27 cellular contexts compared by ENCODE assay signal in the genomic region with DNA sequence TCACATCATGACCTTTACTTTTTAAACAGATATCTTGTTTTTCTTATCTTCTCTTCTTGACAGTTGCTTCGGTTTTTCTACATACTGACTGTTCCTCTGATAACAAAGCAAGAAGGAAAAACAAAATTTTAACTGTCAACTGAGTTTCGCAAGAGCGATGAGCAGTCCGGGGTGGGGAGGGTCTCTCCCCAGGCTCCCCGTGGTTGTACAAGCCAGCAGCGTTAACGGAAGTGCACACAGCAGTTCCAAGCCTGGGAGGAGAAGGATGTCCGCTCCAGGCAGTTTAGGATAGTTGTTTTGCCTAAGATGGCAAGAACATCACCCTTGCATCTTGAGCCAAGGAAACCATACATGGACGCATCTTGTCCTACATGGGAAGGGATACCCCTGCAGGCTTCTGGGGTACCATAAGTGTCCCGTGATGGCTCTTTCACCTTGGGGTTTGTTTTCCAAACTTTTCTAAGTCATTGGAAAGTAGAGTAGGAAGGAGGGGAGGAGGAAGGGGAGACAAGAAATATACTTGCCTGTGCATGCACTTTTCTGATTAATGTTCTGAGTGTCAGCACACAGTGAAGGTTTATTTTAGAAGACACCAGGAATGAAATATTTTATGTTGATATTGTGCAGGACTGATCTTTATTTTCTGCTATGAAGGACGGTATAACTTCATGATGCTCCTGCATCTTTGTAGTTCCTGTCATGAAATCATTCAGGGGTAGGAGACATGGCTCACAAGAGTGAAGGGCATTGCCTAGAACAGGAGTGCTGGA. TPM values are rescaled to one million over a fixed set of nuclear protein-coding genes. Genes with fewer than 3 reads are reported as not detected.
DNase-seq lines count a peak whose midpoint lies in the region; ATAC-seq and TF ChIP-seq lines count a peak whose summit lies in the region.
"Had no signal": no experiment of that assay in that cellular context is flagged by ENCODE, and none has a peak within 500 bp of the region (broad histone marks: within the 10 kb centered on the region; RNA-seq: fewer than 3 reads in every experiment).

No MANE protein-coding gene starts in this region.

- H3K27me3 ChIP-seq in left ventricle myocardium inferior (ENCODE audit: low read depth) (peaks cover 50% of the 10 kb centered on the region), colonic mucosa (no peaks in the 10 kb centered on the region), neural progenitor cell (no peaks in the 10 kb centered on the region), GM23248 (replicated peaks; ENCODE audit: insufficient read depth) (no peaks in the 10 kb centered on the region)
- H3K27me3 ChIP-seq: BLaER1 treated with 17β-estradiol and CSF1 and Interleukin-3, amounts not matched to agents 10 nM and 100 nM; cardiac muscle cell; stomach had no signal

- no peaks in the 10 kb centered on the region for H3K36me3 ChIP-seq in left ventricle myocardium inferior
- H3K36me3 ChIP-seq in colonic mucosa, result no peaks in the 10 kb centered on the region
- no peaks in the 10 kb centered on the region for H3K36me3 ChIP-seq in neural progenitor cell
- no peaks in the 10 kb centered on the region for H3K36me3 ChIP-seq in GM23248 (ENCODE audit: low read depth)
- H3K36me3 ChIP-seq: BLaER1 treated with 17β-estradiol and CSF1 and Interleukin-3, amounts not matched to agents 10 nM and 100 nM; cardiac muscle cell; stomach had no signal

- H3K4me1 Mint-ChIP-seq in natural killer cell treated with Interleukin-12 subunit alpha and Interleukin-12 subunit beta and Interleukin-15 and Interleukin-18, amount 100 ng/mL, for 72 hours (ENCODE audit: low read depth in 2 of 2), result no peaks in the 10 kb centered on the region
- no peaks in the 10 kb centered on the region for H3K4me1 Mint-ChIP-seq in neural progenitor cell
- H3K4me1 Mint-ChIP-seq in effector memory CD8-positive, alpha-beta T cell (ENCODE audit: low read depth in 2 of 2), result no peaks in the 10 kb centered on the region
- H3K4me1 Mint-ChIP-seq: T-helper 17 cell had no signal

- H3F3A ChIP-seq in neural progenitor cell (ENCODE audit: low read depth), result no peaks in the 10 kb centered on the region
- no peaks in the 10 kb centered on the region for H3F3A ChIP-seq in GM23248 (ENCODE audit: insufficient read depth)

- H3K9ac ChIP-seq in colonic mucosa (ENCODE audit: low read depth in 2 of 2, low read length in 2 of 2) (no peak overlapping the region), neural progenitor cell (no peak overlapping the region), GM23248 (no peak overlapping the region)
- H3K9ac ChIP-seq: BLaER1 treated with 17β-estradiol and CSF1 and Interleukin-3, amounts not matched to agents 10 nM and 100 nM had no signal

- H3K27ac Mint-ChIP-seq in natural killer cell treated with Interleukin-12 subunit alpha and Interleukin-12 subunit beta and Interleukin-15 and Interleukin-18, amount 100 ng/mL, for 72 hours, result no peak overlapping the region
- H3K27ac Mint-ChIP-seq in neural progenitor cell, result no peak overlapping the region
- H3K27ac Mint-ChIP-seq in effector memory CD8-positive, alpha-beta T cell, result no peak overlapping the region
- H3K27ac Mint-ChIP-seq: nephron progenitor cell, progenitor cell of endocrine pancreas, T-helper 17 cell had no signal

- H3K79me2 ChIP-seq in neural progenitor cell (ENCODE audit: low read depth) (no peaks in the 10 kb centered on the region), GM23248 (ENCODE audit: insufficient read depth) (no peaks in the 10 kb centered on the region)

- H3K4me2 ChIP-seq in neural progenitor cell (no peak overlapping the region), GM23248 (ENCODE audit: unreplicated experiment) (no peak overlapping the region)

- H4K20me1 ChIP-seq in neural progenitor cell (ENCODE audit: low read depth) (no peaks in the 10 kb centered on the region), GM23248 (ENCODE audit: insufficient read depth) (no peaks in the 10 kb centered on the region)
- H4K20me1 ChIP-seq: BLaER1 treated with 17β-estradiol and CSF1 and Interleukin-3, amounts not matched to agents 10 nM and 100 nM had no signal

- WGBS in GM23248 (ENCODE audit: low coverage in 1 of 2, low lambda C conversion rate in 2 of 2, missing lambda C conversion rate in 2 of 2), 2 experiments, result 51 to 57% methylated on average over 11 of the region's 11 CpGs

- H3K9me2 ChIP-seq in GM23248 (ENCODE audit: insufficient read depth), result no peaks in the 10 kb centered on the region

- H3K9me3 ChIP-seq in left ventricle myocardium inferior (replicated peaks), result peaks cover 7% of the 10 kb centered on the region
- H3K9me3 ChIP-seq in colonic mucosa, result no peaks in the 10 kb centered on the region
- H3K9me3 ChIP-seq in neural progenitor cell (ENCODE audit: low read depth), result no peaks in the 10 kb centered on the region
- no peaks in the 10 kb centered on the region for H3K9me3 ChIP-seq in GM23248 (ENCODE audit: low read depth)
- H3K9me3 ChIP-seq: BLaER1 treated with 17β-estradiol and CSF1 and Interleukin-3, amounts not matched to agents 10 nM and 100 nM; stomach had no signal

- H2AFZ ChIP-seq in neural progenitor cell (replicated peaks), result no peak overlapping the region
- H2AFZ ChIP-seq in GM23248, result no peak overlapping the region

- DNase-seq in Right ventricle myocardium superior, result no peak
- DNase-seq in left ventricle myocardium inferior, result no peak
- peak; percentile 23 for DNase-seq in colonic mucosa
- no peak for DNase-seq in natural killer cell treated with Interleukin-12 subunit alpha and Interleukin-12 subunit beta and Interleukin-15 and Interleukin-18, amount 100 ng/mL, for 72 hours (ENCODE audit: low spot score)
- no peak for DNase-seq in neural progenitor cell (ENCODE audit: low spot score)
- no peak for DNase-seq in putamen (ENCODE audit: low spot score)
- DNase-seq in effector memory CD8-positive, alpha-beta T cell, result no peak
- DNase-seq in GM23248, result no peak
- DNase-seq: activated CD4-positive, alpha-beta T cell treated with anti-CD3 and anti-CD28 coated beads, Interleukin-2, amount 50 U/mL, for 4 hours; activated CD8-positive, alpha-beta memory T cell treated with anti-CD3 and anti-CD28 coated beads, Interleukin-2, amount 50 U/mL, for 48 hours; dorsolateral prefrontal cortex; EL; foreskin keratinocyte; HCEC 1CT; Karpas-422; mesendoderm; NCI-H1105 treated with DMSO at 0.1 percent for 48 hours; NCI-H2107; NCI-H524; nephron progenitor cell; SHP77 treated with DMSO at 0.1 percent for 48 hours; stimulated activated CD4-positive, alpha-beta T cell treated with anti-CD3 and anti-CD28 coated beads, Interleukin-4, amount 100 ng/mL, for 24 hours; stomach; T-helper 17 cell had no signal

- H3K4me3 Mint-ChIP-seq in natural killer cell treated with Interleukin-12 subunit alpha and Interleukin-12 subunit beta and Interleukin-15 and Interleukin-18, amount 100 ng/mL, for 72 hours, result peak overlapping the region; percentile 2
- H3K4me3 Mint-ChIP-seq in neural progenitor cell, result no peak overlapping the region
- H3K4me3 Mint-ChIP-seq in effector memory CD8-positive, alpha-beta T cell, result no peak overlapping the region
- H3K4me3 Mint-ChIP-seq: nephron progenitor cell, T-helper 17 cell had no signal

- peak; percentile 67 for ATAC-seq in Right ventricle myocardium superior (ENCODE audit: poor library complexity)
- no peak for ATAC-seq in natural killer cell treated with Interleukin-12 subunit alpha and Interleukin-12 subunit beta and Interleukin-15 and Interleukin-18, amount 100 ng/mL, for 72 hours
- no peak for ATAC-seq in effector memory CD8-positive, alpha-beta T cell (replicated peaks)
- ATAC-seq: foreskin keratinocyte, T-helper 17 cell had no signal

- H3K27ac ChIP-seq in left ventricle myocardium inferior (replicated peaks) (no peak overlapping the region), colonic mucosa (no peak overlapping the region), neural progenitor cell (no peak overlapping the region), GM23248 (no peak overlapping the region)
- H3K27ac ChIP-seq: BLaER1 treated with 17β-estradiol and CSF1 and Interleukin-3, amounts not matched to agents 10 nM and 100 nM; cardiac muscle cell; dorsolateral prefrontal cortex; foreskin keratinocyte had no signal

- intact Hi-C loops in Right ventricle myocardium superior (cut with DNase I), result no loop called here
- intact Hi-C loops in left ventricle myocardium inferior (cut with micrococcal nuclease), result no loop called here
- intact Hi-C loops in colonic mucosa (cut with DNase I), result no loop called here

- peaks cover 17 to 25% of the 10 kb centered on the region in 2 donors for H3K27me3 Mint-ChIP-seq in natural killer cell treated with Interleukin-12 subunit alpha and Interleukin-12 subunit beta and Interleukin-15 and Interleukin-18, amount 100 ng/mL, for 72 hours
- H3K27me3 Mint-ChIP-seq in neural progenitor cell (ENCODE audit: insufficient read depth, low read depth), result peaks cover 2% of the 10 kb centered on the region
- H3K27me3 Mint-ChIP-seq in effector memory CD8-positive, alpha-beta T cell, result peaks cover 6 to 36% of the 10 kb centered on the region in 2 donors

- H3K4me3 ChIP-seq in left ventricle myocardium inferior (no peak overlapping the region), colonic mucosa (no peak overlapping the region), neural progenitor cell (no peak overlapping the region), GM23248 (no peak overlapping the region)
- H3K4me3 ChIP-seq: BLaER1 treated with 17β-estradiol and CSF1 and Interleukin-3, amounts not matched to agents 10 nM and 100 nM; cardiac muscle cell; dorsolateral prefrontal cortex; stomach had no signal

- H3K9me3 Mint-ChIP-seq in natural killer cell treated with Interleukin-12 subunit alpha and Interleukin-12 subunit beta and Interleukin-15 and Interleukin-18, amount 100 ng/mL, for 72 hours, result no peaks in the 10 kb centered on the region
- no peaks in the 10 kb centered on the region for H3K9me3 Mint-ChIP-seq in neural progenitor cell
- H3K9me3 Mint-ChIP-seq in effector memory CD8-positive, alpha-beta T cell, result no peaks in the 10 kb centered on the region

- no peaks in the 10 kb centered on the region for H3K36me3 Mint-ChIP-seq in natural killer cell treated with Interleukin-12 subunit alpha and Interleukin-12 subunit beta and Interleukin-15 and Interleukin-18, amount 100 ng/mL, for 72 hours
- H3K36me3 Mint-ChIP-seq in neural progenitor cell, result no peaks in the 10 kb centered on the region
- H3K36me3 Mint-ChIP-seq in effector memory CD8-positive, alpha-beta T cell (ENCODE audit: insufficient read depth), result no peaks in the 10 kb centered on the region

- TF ChIP-seq CTCF in left ventricle myocardium inferior (IDR thresholded peaks at IDR 0.05; ENCODE audit: borderline replicate concordance), result no peak
- TF ChIP-seq CTCF in colonic mucosa (IDR thresholded peaks at IDR 0.05), result no peak
- no peak for TF ChIP-seq CTCF in neural progenitor cell (IDR thresholded peaks at IDR 0.05)

- in situ Hi-C loops in GM23248 (cut with MboI), result no loop called here

- H3K4me1 ChIP-seq in left ventricle myocardium inferior, result no peaks in the 10 kb centered on the region
- no peaks in the 10 kb centered on the region for H3K4me1 ChIP-seq in colonic mucosa
- no peaks in the 10 kb centered on the region for H3K4me1 ChIP-seq in neural progenitor cell
- H3K4me1 ChIP-seq in GM23248 (ENCODE audit: insufficient read depth), result no peaks in the 10 kb centered on the region
- H3K4me1 ChIP-seq: foreskin keratinocyte, stomach had no signal

RNA-seq across cellular contexts. Expression of a gene that starts 20.8 kb away (rescaled TPM):
- total RNA-seq in Right ventricle myocardium superior, result 0.62 TPM
- total RNA-seq in left ventricle myocardium inferior, result 1.3 TPM
- total RNA-seq in colonic mucosa, result 1 to 10 TPM; 3.6 to 6.6 TPM
- total RNA-seq in natural killer cell treated with Interleukin-12 subunit alpha and Interleukin-12 subunit beta and Interleukin-15 and Interleukin-18, amount 100 ng/mL, for 72 hours, result 1 to 10 TPM in 1 of 2 donors, not detected in 1; 1.4 TPM
- total RNA-seq in neural progenitor cell (ENCODE audit: low replicate concordance), result 0.21 and 0.31 TPM in 2 replicates
- not detected in 2 replicates for total RNA-seq in GM23248 (2014; rRNA removed; shearing (Covaris generic))
- not detected in 2 replicates for polyA plus RNA-seq in GM23248 (2016; fragmentation: Nextera tagmentation; extraction: Ambion mirVana)
